In genomic region chr5:54270326-54270725, GRCh38 we compare ENCODE assay signal across 18 cellular contexts. TPM values are rescaled to one million over a fixed set of nuclear protein-coding genes. Genes with fewer than 3 reads are reported as not detected.
DNase-seq lines count a peak whose midpoint lies in the region; ATAC-seq and TF ChIP-seq lines count a peak whose summit lies in the region.
"Had no signal": no experiment of that assay in that cellular context is flagged by ENCODE, and none has a peak within 500 bp of the region (broad histone marks: within the 10 kb centered on the region; RNA-seq: fewer than 3 reads in every experiment).

No MANE protein-coding gene starts in this region.

- H3K79me2 ChIP-seq in PC-9 (ENCODE audit: low read depth) = no peaks in the 10 kb centered on the region

- H3F3A ChIP-seq in PC-9 (ENCODE audit: insufficient read depth, low read depth) = no peaks in the 10 kb centered on the region

- TF ChIP-seq POLR2A in NB4 (IDR thresholded peaks at IDR 0.05; ENCODE audit: extremely low read depth, insufficient read length) = no peak
- TF ChIP-seq POLR2A in esophagus muscularis mucosa (IDR thresholded peaks at IDR 0.05; ENCODE audit: low read depth) = no peak

- BruUV-seq in PC-9 (replicated peaks; lab: Mats Ljungman, UMichigan) = no TSS peak

- no peak overlapping the region for H3K4me3 ChIP-seq in NB4 (ENCODE audit: low read depth, low read length)
- H3K4me3 ChIP-seq in esophagus muscularis mucosa = no peak overlapping the region
- no peak overlapping the region for H3K4me3 ChIP-seq in right atrium auricular region
- no peak overlapping the region for H3K4me3 ChIP-seq in PC-9
- H3K4me3 ChIP-seq: BLaER1 had no signal

- no peak overlapping the region for H3K4me2 ChIP-seq in PC-9
- H3K4me2 ChIP-seq: BLaER1 had no signal

- no peaks in the 10 kb centered on the region for H3K9me3 ChIP-seq in esophagus muscularis mucosa
- no peaks in the 10 kb centered on the region for H3K9me3 ChIP-seq in right atrium auricular region
- H3K9me3 ChIP-seq in PC-9 (ENCODE audit: insufficient read depth, low read depth) = no peaks in the 10 kb centered on the region
- H3K9me3 ChIP-seq: BE2C, Caco-2 had no signal

- ATAC-seq in HG03196 (IDR thresholded peaks at IDR 0.05; ENCODE audit: unreplicated experiment) = no peak
- ATAC-seq: CD8-positive, alpha-beta T cell had no signal

- intact Hi-C loops in esophagus muscularis mucosa (cut with DNase I) (no loop called here), PC-9 (cut with micrococcal nuclease; ENCODE audit: unreplicated experiment) (no loop called here)

- no peak overlapping the region for H3K27ac ChIP-seq in esophagus muscularis mucosa (replicated peaks in 1 of 4)
- no peak overlapping the region for H3K27ac ChIP-seq in right atrium auricular region
- no peak overlapping the region for H3K27ac ChIP-seq in PC-9
- H3K27ac ChIP-seq: BLaER1, C4-2B had no signal

- WGBS in esophagus muscularis mucosa = 76% methylated on average over 6 of the region's 6 CpGs

- H3K27me3 ChIP-seq in esophagus muscularis mucosa = no peaks in the 10 kb centered on the region
- H3K27me3 ChIP-seq in right atrium auricular region = no peaks in the 10 kb centered on the region
- H3K27me3 ChIP-seq in PC-9 (ENCODE audit: insufficient read depth, low read depth) = no peaks in the 10 kb centered on the region
- H3K27me3 ChIP-seq: BE2C, BLaER1 had no signal

- CTCF ChIA-PET in PC-9 (lab: Charles Lee) = no interaction called here

- H3K4me1 ChIP-seq in esophagus muscularis mucosa (no peaks in the 10 kb centered on the region), right atrium auricular region (peaks cover 0 to 4% of the 10 kb centered on the region in 2 donors), PC-9 (replicated peaks; ENCODE audit: insufficient read depth) (no peaks in the 10 kb centered on the region)
- H3K4me1 ChIP-seq: BE2C had no signal

- H4K20me1 ChIP-seq in PC-9 (ENCODE audit: insufficient read depth) = no peaks in the 10 kb centered on the region

- DNase-seq in NB4 (ENCODE audit: low read depth) = peak; percentile 8
- DNase-seq in esophagus muscularis mucosa (ENCODE audit: extremely low spot score) = peak; percentile 37
- DNase-seq in renal cortical epithelial cell (ENCODE audit: low read depth) = peak; percentile 42
- DNase-seq in right atrium auricular region (ENCODE audit: low spot score) = no peak
- DNase-seq in ureter (ENCODE audit: low spot score) = no peak
- DNase-seq in PC-9 = no peak
- DNase-seq: 8988T; ACHN; BE2C; Caco-2; Calu3; CD4-positive, alpha-beta T cell; CD8-positive, alpha-beta T cell; DMS79 treated with DMSO at 0.1 percent for 48 hours; GF-D8 had no signal

- no peak overlapping the region for H2AFZ ChIP-seq in PC-9

- TF ChIP-seq CTCF in NB4 (IDR thresholded peaks at IDR 0.05; ENCODE audit: low read depth, low read length) (no peak), esophagus muscularis mucosa (IDR thresholded peaks at IDR 0.05) (no peak), right atrium auricular region (IDR thresholded peaks at IDR 0.05) (no peak), PC-9 (conservative IDR thresholded peaks at IDR 0.05) (no peak)

- H3K36me3 ChIP-seq in esophagus muscularis mucosa (no peaks in the 10 kb centered on the region), right atrium auricular region (no peaks in the 10 kb centered on the region), PC-9 (ENCODE audit: low read depth) (no peaks in the 10 kb centered on the region)
- H3K36me3 ChIP-seq: BE2C had no signal

- POLR2A ChIA-PET in PC-9 (lab: Charles Lee; ENCODE audit: unreplicated experiment) = no interaction called here

- no peaks in the 10 kb centered on the region for H3K9me2 ChIP-seq in PC-9 (ENCODE audit: insufficient read depth)

- TF ChIP-seq EP300 in esophagus muscularis mucosa (IDR thresholded peaks at IDR 0.05) = no peak

RNA-seq across cellular contexts. Expression of gene ARL15, which starts 40.0 kb away (rescaled TPM):
- total RNA-seq in esophagus muscularis mucosa (10 to 100 TPM; 11.6 to 21.6 (median 16.5) TPM), renal cortical epithelial cell (21.9 and 27.7 TPM in 2 replicates), right atrium auricular region (10 to 100 TPM; 11.4 to 22.8 TPM), ureter (48.0 TPM), PC-9 (2021) (0.33 and 0.50 TPM in 2 replicates)

Comparison
In these comparisons a context has a peak if more than half of its experiments do, and no peak if none do; other contexts are left out.
1. DNase-seq: peak in NB4 (single experiment), esophagus muscularis mucosa (single experiment) and renal cortical epithelial cell (single experiment); none in right atrium auricular region (single experiment), ureter (single experiment) and PC-9 (0 of 2).